Comparison of ENCODE assay signal across 13 cellular contexts in the genomic region with DNA sequence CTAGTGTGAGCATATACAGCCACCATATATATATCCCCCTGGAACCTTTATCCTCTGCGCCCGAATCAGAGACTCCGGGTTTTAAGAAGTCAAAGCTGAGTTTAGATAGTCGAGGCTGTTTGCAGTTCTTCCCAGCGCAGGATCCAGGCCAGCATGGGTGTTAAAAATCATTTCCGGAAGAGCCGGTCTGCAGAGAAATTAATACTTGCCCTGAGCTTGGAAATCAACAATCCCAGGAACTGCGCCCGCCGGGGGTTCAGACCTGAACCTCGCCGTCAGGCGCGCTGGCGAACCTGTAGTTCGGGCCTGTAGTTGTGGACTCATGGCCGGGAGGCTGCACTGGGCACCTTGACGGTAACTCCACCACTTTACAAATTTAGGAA. TPM values are rescaled to one million over a fixed set of nuclear protein-coding genes. Genes with fewer than 3 reads are reported as not detected.
DNase-seq lines count a peak whose midpoint lies in the region; ATAC-seq and TF ChIP-seq lines count a peak whose summit lies in the region.
"Had no signal": no experiment of that assay in that cellular context is flagged by ENCODE, and none has a peak within 500 bp of the region (broad histone marks: within the 10 kb centered on the region; RNA-seq: fewer than 3 reads in every experiment).

No MANE protein-coding gene starts in this region.

- H3K79me2 ChIP-seq in smooth muscle cell (ENCODE audit: low read depth) = no peaks in the 10 kb centered on the region

- peak overlapping the region; percentile 88 for H3K4me2 ChIP-seq in smooth muscle cell

- H3K27ac Mint-ChIP-seq in activated CD8-positive, alpha-beta memory T cell treated with anti-CD3 and anti-CD28 coated beads, Interleukin-2, amount 10 ng/mL, durations not matched to agents 7 days and 5 days = no peak overlapping the region
- H3K27ac Mint-ChIP-seq in activated CD8-positive, alpha-beta T cell treated with anti-CD3 and anti-CD28 coated beads for 36 hours = no peak overlapping the region

- H4K20me1 ChIP-seq in smooth muscle cell (ENCODE audit: low read depth) = no peaks in the 10 kb centered on the region

- peaks cover 5% of the 10 kb centered on the region for H3K36me3 Mint-ChIP-seq in activated CD8-positive, alpha-beta memory T cell treated with anti-CD3 and anti-CD28 coated beads, Interleukin-2, amount 10 ng/mL, durations not matched to agents 7 days and 5 days
- peaks cover 1% of the 10 kb centered on the region for H3K36me3 Mint-ChIP-seq in activated CD8-positive, alpha-beta T cell treated with anti-CD3 and anti-CD28 coated beads for 36 hours (ENCODE audit: low read depth)

- H3F3A ChIP-seq in smooth muscle cell (ENCODE audit: low read depth) = no peaks in the 10 kb centered on the region

- 22% methylated on average over 18 of the region's 18 CpGs for WGBS in right cardiac atrium
- 10% methylated on average over 18 of the region's 18 CpGs for WGBS in smooth muscle cell (ENCODE audit: low lambda C conversion rate)

- H3K4me3 Mint-ChIP-seq in activated CD8-positive, alpha-beta memory T cell treated with anti-CD3 and anti-CD28 coated beads, Interleukin-2, amount 10 ng/mL, durations not matched to agents 7 days and 5 days = peak overlapping the region; percentile 48
- peak overlapping the region; percentile 52 for H3K4me3 Mint-ChIP-seq in activated CD8-positive, alpha-beta T cell treated with anti-CD3 and anti-CD28 coated beads for 36 hours

- POLR2A ChIA-PET in activated CD8-positive, alpha-beta T cell treated with anti-CD3 and anti-CD28 coated beads for 36 hours (lab: Charles Lee) = no interaction called here

- no peak for ATAC-seq in activated CD8-positive, alpha-beta memory T cell treated with anti-CD3 and anti-CD28 coated beads, Interleukin-2, amount 10 ng/mL, durations not matched to agents 7 days and 5 days
- no peak for ATAC-seq in activated CD8-positive, alpha-beta T cell treated with anti-CD3 and anti-CD28 coated beads for 36 hours
- no peak for ATAC-seq in right cardiac atrium
- ATAC-seq: HCT116 had no signal

- no peak for TF ChIP-seq CTCF in activated CD8-positive, alpha-beta T cell treated with anti-CD3 and anti-CD28 coated beads for 36 hours (IDR thresholded peaks at IDR 0.05)
- no peak for TF ChIP-seq CTCF in smooth muscle cell (IDR thresholded peaks at IDR 0.05; ENCODE audit: borderline replicate concordance, insufficient read depth, poor library complexity, severe bottlenecking)

- H3K36me3 ChIP-seq in smooth muscle cell (ENCODE audit: low read depth) = no peaks in the 10 kb centered on the region

- H3K9me3 Mint-ChIP-seq in activated CD8-positive, alpha-beta memory T cell treated with anti-CD3 and anti-CD28 coated beads, Interleukin-2, amount 10 ng/mL, durations not matched to agents 7 days and 5 days (ENCODE audit: low read depth) = no peaks in the 10 kb centered on the region
- H3K9me3 Mint-ChIP-seq in activated CD8-positive, alpha-beta T cell treated with anti-CD3 and anti-CD28 coated beads for 36 hours = no peaks in the 10 kb centered on the region

- no peaks in the 10 kb centered on the region for H3K9me3 ChIP-seq in right cardiac atrium (ENCODE audit: control insufficient read depth, low read length)
- H3K9me3 ChIP-seq in smooth muscle cell (replicated peaks; ENCODE audit: low read depth) = no peaks in the 10 kb centered on the region

- peak overlapping the region; percentile 26 for H2AFZ ChIP-seq in smooth muscle cell (ENCODE audit: low read depth)

- H3K4me1 Mint-ChIP-seq in activated CD8-positive, alpha-beta memory T cell treated with anti-CD3 and anti-CD28 coated beads, Interleukin-2, amount 10 ng/mL, durations not matched to agents 7 days and 5 days = peaks cover 41% of the 10 kb centered on the region
- peaks cover 42% of the 10 kb centered on the region for H3K4me1 Mint-ChIP-seq in activated CD8-positive, alpha-beta T cell treated with anti-CD3 and anti-CD28 coated beads for 36 hours (ENCODE audit: low read depth)

- CTCF ChIA-PET in activated CD8-positive, alpha-beta memory T cell treated with anti-CD3 and anti-CD28 coated beads, Interleukin-2, amount 10 ng/mL, durations not matched to agents 7 days and 5 days (lab: Charles Lee) = no interaction called here
- CTCF ChIA-PET in activated CD8-positive, alpha-beta T cell treated with anti-CD3 and anti-CD28 coated beads for 36 hours (lab: Charles Lee) = no interaction called here

- H3K4me3 ChIP-seq in right cardiac atrium (ENCODE audit: low read length) (peak overlapping the region; percentile 75), smooth muscle cell (peak overlapping the region; percentile 57)

- no peak for DNase-seq in activated CD8-positive, alpha-beta memory T cell treated with anti-CD3 and anti-CD28 coated beads, Interleukin-2, amount 10 ng/mL, durations not matched to agents 7 days and 5 days
- DNase-seq in activated CD8-positive, alpha-beta memory T cell treated with anti-CD3 and anti-CD28 coated beads, Interleukin-2, amount 50 U/mL, for 4 hours = no peak
- DNase-seq in activated CD8-positive, alpha-beta T cell treated with anti-CD3 and anti-CD28 coated beads for 36 hours = no peak
- DNase-seq in right cardiac atrium (peak in 2 of 3 donors; percentile 40 to 54), smooth muscle cell (lab: John Stamatoyannopoulos, UW; ENCODE audit: unreplicated experiment) (no peak), posterior cingulate gyrus (no peak), UCSD-AML1 (lab: John Stamatoyannopoulos, UW; ENCODE audit: unreplicated experiment) (no peak)
- no peak for DNase-seq in stimulated activated CD4-positive, alpha-beta T cell treated with anti-CD3 and anti-CD28 coated beads, Interleukin-15, amount 100 ng/mL, for 24 hours
- DNase-seq: activated naive CD4-positive, alpha-beta T cell; NCI-H510A; stimulated activated CD4-positive, alpha-beta T cell treated with anti-CD3 and anti-CD28 coated beads, Interleukin-4, amount 100 ng/mL, for 4 hours had no signal

- H3K4me1 ChIP-seq in right cardiac atrium (ENCODE audit: control insufficient read depth, insufficient read depth, low read length) (peaks cover 7% of the 10 kb centered on the region), smooth muscle cell (ENCODE audit: low read depth) (peaks cover 13% of the 10 kb centered on the region)

- no peaks in the 10 kb centered on the region for H3K27me3 ChIP-seq in right cardiac atrium (ENCODE audit: control insufficient read depth, insufficient read depth)
- H3K27me3 ChIP-seq in smooth muscle cell (ENCODE audit: low read depth) = peaks cover 100% of the 10 kb centered on the region

- H3K27ac ChIP-seq in right cardiac atrium (ENCODE audit: low read length) = peak overlapping the region; percentile 14
- no peak overlapping the region for H3K27ac ChIP-seq in smooth muscle cell (ENCODE audit: low read depth)

- no peak overlapping the region for H3K9ac ChIP-seq in smooth muscle cell (ENCODE audit: low read depth)

- intact Hi-C loops in activated CD8-positive, alpha-beta T cell treated with anti-CD3 and anti-CD28 coated beads for 36 hours (cut with micrococcal nuclease) = loop anchor here (10.0 kb wide), 2 partner anchors 211 to 331 kb away; no protein-coding TSS in a partner anchor
- intact Hi-C loops in right cardiac atrium (cut with DNase I) = no loop called here
- intact Hi-C loops in posterior cingulate gyrus (cut with DNase I) = no loop called here

- H3K27me3 Mint-ChIP-seq in activated CD8-positive, alpha-beta memory T cell treated with anti-CD3 and anti-CD28 coated beads, Interleukin-2, amount 10 ng/mL, durations not matched to agents 7 days and 5 days = peaks cover 94% of the 10 kb centered on the region
- H3K27me3 Mint-ChIP-seq in activated CD8-positive, alpha-beta T cell treated with anti-CD3 and anti-CD28 coated beads for 36 hours = peaks cover 77% of the 10 kb centered on the region

RNA-seq across cellular contexts. Expression of a gene that starts 2.3 kb away (rescaled TPM):
- not detected for total RNA-seq in activated CD8-positive, alpha-beta memory T cell treated with anti-CD3 and anti-CD28 coated beads, Interleukin-2, amount 10 ng/mL, durations not matched to agents 7 days and 5 days
- total RNA-seq in activated CD8-positive, alpha-beta T cell treated with anti-CD3 and anti-CD28 coated beads for 36 hours = not detected
- total RNA-seq in right cardiac atrium (1 to 10 TPM; 1.2 to 3.8 (median 2.7) TPM), smooth muscle cell (1.2 and 1.4 TPM in 2 replicates)
- polyA plus RNA-seq in right cardiac atrium (7.4 TPM), smooth muscle cell (1.6 and 3.1 TPM in 2 replicates)
- total RNA-seq: HT-29 had no signal

RNA-seq across cellular contexts. Expression of a gene that starts 5.9 kb away (rescaled TPM):
- 10 to 100 TPM; 45.1 to 45.4 TPM for total RNA-seq in activated CD8-positive, alpha-beta memory T cell treated with anti-CD3 and anti-CD28 coated beads, Interleukin-2, amount 10 ng/mL, durations not matched to agents 7 days and 5 days
- total RNA-seq in activated CD8-positive, alpha-beta T cell treated with anti-CD3 and anti-CD28 coated beads for 36 hours = 10 to 100 TPM; 37.9 to 44.7 TPM
- total RNA-seq in right cardiac atrium (10 to 100 TPM; 28.0 to 31.0 (median 29.3) TPM), smooth muscle cell (43.9 and 45.1 TPM in 2 replicates)
- polyA plus RNA-seq in right cardiac atrium (23.0 TPM), smooth muscle cell (18.5 and 23.8 TPM in 2 replicates)

Comparison
In these comparisons a context has a peak if more than half of its experiments do, and no peak if none do; other contexts are left out.
1. DNase-seq: peak in right cardiac atrium (2 of 3); none in activated CD8-positive, alpha-beta memory T cell treated with anti-CD3 and anti-CD28 coated beads, Interleukin-2, amount 10 ng/mL, durations not matched to agents 7 days and 5 days (single experiment), activated CD8-positive, alpha-beta memory T cell treated with anti-CD3 and anti-CD28 coated beads, Interleukin-2, amount 50 U/mL, for 4 hours (single experiment), activated CD8-positive, alpha-beta T cell treated with anti-CD3 and anti-CD28 coated beads for 36 hours (single experiment), smooth muscle cell (single experiment), posterior cingulate gyrus (0 of 10), stimulated activated CD4-positive, alpha-beta T cell treated with anti-CD3 and anti-CD28 coated beads, Interleukin-15, amount 100 ng/mL, for 24 hours (single experiment) and UCSD-AML1 (single experiment).